17 cellular contexts compared by ENCODE assay signal in genomic region chr10:71468363-71469094, GRCh38.
"Had no signal": no experiment of that assay in that cellular context is flagged by ENCODE, and none has a peak within 500 bp of the region (broad histone marks: within the 10 kb centered on the region; RNA-seq: fewer than 3 reads in every experiment).

No MANE protein-coding gene starts in this region.

- H3K27ac ChIP-seq: adrenal gland, breast epithelium, spleen, thoracic aorta had no signal

- H3K4me3 ChIP-seq: adrenal gland, breast epithelium, gastrocnemius medialis, lung, spleen, thoracic aorta had no signal

- H3K27me3 ChIP-seq: adrenal gland, breast epithelium, gastrocnemius medialis, spleen had no signal

- ATAC-seq: activated CD4-positive, CD25-positive, alpha-beta regulatory T cell treated with anti-CD3 and anti-CD28 coated beads, Interleukin-2, amount 50 U/mL, for 24 hours; activated CD8-positive, alpha-beta T cell treated with anti-CD3 and anti-CD28 coated beads, Interleukin-2, amount 10 ng/mL, durations not matched to agents 7 days and 5 days; activated T-cell treated with anti-CD3 and anti-CD28 coated beads, Interleukin-2, amount 50 U/mL, for 4 hours; esophagus mucosa; stimulated activated naive B cell treated with anti-CD40 and anti-IgM and Interleukin-4, amounts not matched to agents 10 μg/mL and 1 μg/mL and 100 μg/mL, for 72 hours had no signal

- DNase-seq: activated CD4-positive, alpha-beta T cell treated with anti-CD3 and anti-CD28 coated beads, Interleukin-2, amount 10 ng/mL, durations not matched to agents 7 days and 5 days; activated CD8-positive, alpha-beta memory T cell treated with anti-CD3 and anti-CD28 coated beads, Interleukin-2, amount 50 U/mL, for 4 hours; activated CD8-positive, alpha-beta T cell treated with anti-CD3 and anti-CD28 coated beads, Interleukin-2, amount 10 ng/mL, durations not matched to agents 7 days and 5 days; activated T-cell treated with anti-CD3 and anti-CD28 coated beads, Interleukin-2, amount 50 U/mL, for 4 hours; adrenal gland; effector CD8-positive, alpha-beta T cell; head of caudate nucleus; kidney glomerular epithelial cell; spleen; stimulated activated CD4-positive, alpha-beta T cell treated with anti-CD3 and anti-CD28 coated beads, Interleukin-4, amount 100 ng/mL, for 4 hours; stimulated activated naive B cell treated with anti-CD40 and anti-IgM and Interleukin-4, amounts not matched to agents 10 μg/mL and 1 μg/mL and 100 μg/mL, for 72 hours had no signal

- H3K9me3 ChIP-seq: adrenal gland, breast epithelium, gastrocnemius medialis, spleen, thoracic aorta had no signal

- H3K36me3 ChIP-seq: adrenal gland, breast epithelium, gastrocnemius medialis, spleen, thoracic aorta had no signal
